Comparison of ENCODE assay signal across 10 cellular contexts in the genomic region with DNA sequence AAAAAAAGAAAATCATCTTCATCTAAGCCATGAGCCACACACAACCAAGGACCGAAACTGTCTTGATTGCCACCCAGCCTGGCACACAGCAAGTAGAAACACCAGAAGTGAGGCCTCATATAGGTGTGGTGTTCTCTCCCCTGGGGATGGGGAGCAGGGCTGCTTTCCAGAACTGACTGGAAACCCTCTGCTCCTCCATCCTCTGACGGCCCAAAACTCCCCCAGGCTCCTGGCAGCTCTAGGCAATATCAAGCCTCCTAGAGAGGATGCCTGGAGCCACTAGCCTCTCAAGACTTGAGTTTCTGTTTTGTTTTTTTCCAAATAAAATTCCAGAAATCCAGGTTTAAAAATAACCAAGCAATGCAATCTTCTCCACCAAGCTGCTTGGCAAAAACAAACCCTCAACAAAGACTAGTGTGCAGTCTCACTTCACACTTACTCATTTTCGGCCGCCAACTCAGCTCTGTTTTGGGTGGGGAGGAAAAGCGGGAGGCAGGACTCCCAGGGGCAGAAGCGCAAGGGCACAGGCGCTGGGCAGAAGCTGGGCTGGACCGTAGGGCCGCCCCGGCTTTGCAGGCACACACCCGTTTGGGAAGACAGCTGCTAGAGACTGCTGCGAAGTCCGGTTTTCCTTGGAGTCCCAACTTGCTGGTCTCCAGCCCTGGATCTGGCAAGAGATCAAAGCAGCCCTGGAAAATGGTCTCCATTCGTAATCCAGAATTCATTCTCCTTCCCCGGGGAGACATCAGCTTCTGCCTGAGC.
DNase-seq lines count a peak whose midpoint lies in the region; ATAC-seq and TF ChIP-seq lines count a peak whose summit lies in the region.
"Had no signal": no experiment of that assay in that cellular context is flagged by ENCODE, and none has a peak within 500 bp of the region (broad histone marks: within the 10 kb centered on the region; RNA-seq: fewer than 3 reads in every experiment).

No MANE protein-coding gene starts in this region.

- H3K9me2 ChIP-seq in PC-3 (replicated peaks; ENCODE audit: low read length) = no peaks in the 10 kb centered on the region

- TF ChIP-seq CTCF in tibial artery (IDR thresholded peaks at IDR 0.05) = no peak
- TF ChIP-seq CTCF in PC-3 (conservative IDR thresholded peaks at IDR 0.05; ENCODE audit: low read depth, low read length) = no peak

- peaks cover 0 to 26% (median 16%) of the 10 kb centered on the region in 4 donors for H3K4me1 ChIP-seq in tibial artery
- no peaks in the 10 kb centered on the region; the same call in 1 of the 2 replicates for H3K4me1 ChIP-seq in PC-3 (ENCODE audit: insufficient read depth, low read length)
- H3K4me1 ChIP-seq: parathyroid adenoma had no signal

- CTCF ChIA-PET in PC-3 (lab: Charles Lee) = no interaction called here

- POLR2A ChIA-PET in PC-3 (lab: Charles Lee; ENCODE audit: unreplicated experiment) = no interaction called here

- no peaks in the 10 kb centered on the region for H3K79me2 ChIP-seq in PC-3 (ENCODE audit: low read length)
- H3K79me2 ChIP-seq: parathyroid adenoma had no signal

- H3K27me3 ChIP-seq in tibial artery = no peaks in the 10 kb centered on the region
- no peaks in the 10 kb centered on the region for H3K27me3 ChIP-seq in PC-3 (ENCODE audit: low read length)

- peak; percentile 15 for DNase-seq in NCI-H446 treated with DMSO at 0.1 percent for 48 hours (lab: John Stamatoyannopoulos, UW)
- DNase-seq in mucosa of gallbladder (ENCODE audit: low spot score) = peak; percentile 27
- DNase-seq in tibial artery = peak; percentile 59 to 83
- DNase-seq in PC-3 = no peak
- no peak for DNase-seq in activated CD4-positive, alpha-beta T cell treated with anti-CD3 and anti-CD28 coated beads for 1 hour

- H4K20me1 ChIP-seq in PC-3 (ENCODE audit: low read length) = no peaks in the 10 kb centered on the region

- H3K4me2 ChIP-seq in PC-3 (ENCODE audit: low read length) = no peak overlapping the region

- H3F3A ChIP-seq in PC-3 (ENCODE audit: low read length, unreplicated experiment) = no peaks in the 10 kb centered on the region

- ATAC-seq in esophagus mucosa = peak; percentile 26
- no peak for ATAC-seq in PC-3
- ATAC-seq in HG02938 (IDR thresholded peaks at IDR 0.05; ENCODE audit: unreplicated experiment) = no peak
- ATAC-seq in HG03280 (IDR thresholded peaks at IDR 0.05; ENCODE audit: unreplicated experiment) = no peak
- ATAC-seq: Panc1 had no signal

- H2AFZ ChIP-seq in PC-3 (ENCODE audit: low read length) = no peak overlapping the region
- H2AFZ ChIP-seq: parathyroid adenoma had no signal

- intact Hi-C loops in tibial artery (cut with DNase I; ENCODE audit: low total_unique reads) = no loop called here
- intact Hi-C loops in PC-3 (cut with micrococcal nuclease) = no loop called here

- H3K36me3 ChIP-seq in tibial artery (no peaks in the 10 kb centered on the region), PC-3 (ENCODE audit: low read depth, low read length) (no peaks in the 10 kb centered on the region)

- no peak overlapping the region for H3K9ac ChIP-seq in PC-3 (ENCODE audit: low read length)
- H3K9ac ChIP-seq: parathyroid adenoma had no signal

- H3K27ac ChIP-seq in tibial artery = peak overlapping the region; percentile 80 to 84
- H3K27ac ChIP-seq in PC-3 (ENCODE audit: low read length) = no peak overlapping the region
- H3K27ac ChIP-seq: parathyroid adenoma had no signal

- H3K4me3 ChIP-seq in tibial artery = peak overlapping the region; percentile 28 to 40
- no peak overlapping the region for H3K4me3 ChIP-seq in PC-3 (ENCODE audit: low read length)

- H3K9me3 ChIP-seq in tibial artery (no peaks in the 10 kb centered on the region), PC-3 (ENCODE audit: low read length) (no peaks in the 10 kb centered on the region)

- no TSS peak for BruUV-seq in PC-3 (replicated peaks; lab: Mats Ljungman, UMichigan)

Comparison
In these comparisons a context has a peak if more than half of its experiments do, and no peak if none do; other contexts are left out.
1. DNase-seq: peak in NCI-H446 treated with DMSO at 0.1 percent for 48 hours (single experiment), mucosa of gallbladder (single experiment) and tibial artery (2 of 2); none in PC-3 (single experiment) and activated CD4-positive, alpha-beta T cell treated with anti-CD3 and anti-CD28 coated beads for 1 hour (single experiment).